1 cellular context compared by ENCODE assay signal in the genomic region with DNA sequence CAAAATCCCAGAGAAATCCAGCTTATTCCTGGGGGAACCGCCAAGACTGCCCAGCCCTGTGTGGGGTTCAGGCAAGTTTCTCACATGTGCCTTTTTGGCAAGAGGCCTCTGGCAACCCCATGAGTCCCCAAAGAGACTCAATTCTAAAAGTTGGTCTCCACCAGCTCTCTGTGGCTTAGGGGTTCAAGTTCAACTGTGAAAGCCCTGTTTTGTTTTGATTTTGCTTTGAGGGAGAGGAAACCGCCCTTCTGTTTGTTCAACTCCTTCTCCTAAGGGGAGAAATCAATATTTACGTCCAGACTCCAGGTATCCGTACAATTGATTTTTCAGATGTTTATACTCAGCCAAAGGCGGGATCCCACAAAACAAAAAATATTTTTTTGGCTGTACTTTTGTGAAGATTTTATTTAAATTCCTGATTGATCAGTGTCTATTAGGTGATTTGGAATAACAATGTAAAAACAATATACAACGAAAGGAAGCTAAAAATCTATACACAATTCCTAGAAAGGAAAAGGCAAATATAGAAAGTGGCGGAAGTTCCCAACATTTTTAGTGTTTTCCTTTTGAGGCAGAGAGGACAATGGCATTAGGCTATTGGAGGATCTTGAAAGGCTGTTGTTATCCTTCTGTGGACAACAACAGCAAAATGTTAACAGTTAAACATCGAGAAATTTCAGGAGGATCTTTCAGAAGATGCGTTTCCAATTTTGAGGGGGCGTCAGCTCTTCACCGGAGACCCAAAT.
TF ChIP-seq lines count a peak whose summit lies in the region.

No MANE protein-coding gene starts in this region.

TF ChIP-seq in K562, 482 proteins besides CTCF, POLR2A, EP300 and RAD21 (continued from another document and continues in another):
- TF ChIP-seq, protein P1, sequence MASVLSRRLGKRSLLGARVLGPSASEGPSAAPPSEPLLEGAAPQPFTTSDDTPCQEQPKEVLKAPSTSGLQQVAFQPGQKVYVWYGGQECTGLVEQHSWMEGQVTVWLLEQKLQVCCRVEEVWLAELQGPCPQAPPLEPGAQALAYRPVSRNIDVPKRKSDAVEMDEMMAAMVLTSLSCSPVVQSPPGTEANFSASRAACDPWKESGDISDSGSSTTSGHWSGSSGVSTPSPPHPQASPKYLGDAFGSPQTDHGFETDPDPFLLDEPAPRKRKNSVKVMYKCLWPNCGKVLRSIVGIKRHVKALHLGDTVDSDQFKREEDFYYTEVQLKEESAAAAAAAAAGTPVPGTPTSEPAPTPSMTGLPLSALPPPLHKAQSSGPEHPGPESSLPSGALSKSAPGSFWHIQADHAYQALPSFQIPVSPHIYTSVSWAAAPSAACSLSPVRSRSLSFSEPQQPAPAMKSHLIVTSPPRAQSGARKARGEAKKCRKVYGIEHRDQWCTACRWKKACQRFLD (CRISPR knock-in tag; IDR thresholded peaks at IDR 0.05) = peak; percentile 66; the same call in 1 of the 2 replicates
- TF ChIP-seq ETV5 (CRISPR knock-in tag; IDR thresholded peaks at IDR 0.05; ENCODE audit: low read depth) (no peak), SREBF2 (CRISPR knock-in tag; IDR thresholded peaks at IDR 0.05) (no peak), RB1 (IDR thresholded peaks at IDR 0.05; ENCODE audit: low read depth) (no peak), RBM15 (IDR thresholded peaks at IDR 0.05; ENCODE audit: insufficient read depth, low read length) (no peak), HSF4 (CRISPR knock-in tag; IDR thresholded peaks at IDR 0.05; ENCODE audit: borderline replicate concordance) (no peak; the same call in 1 of the 2 replicates), PTRF (tag; IDR thresholded peaks at IDR 0.05) (no peak), TRIM24 (IDR thresholded peaks at IDR 0.05) (no peak), DACH1 (IDR thresholded peaks at IDR 0.05; ENCODE audit: partially characterized antibody) (no peak), SP1 (CRISPR knock-in tag; IDR thresholded peaks at IDR 0.05) (no peak), BHLHE40 (IDR thresholded peaks at IDR 0.05; ENCODE audit: low read length) (no peak), COPS2 (conservative IDR thresholded peaks at IDR 0.05) (no peak), NR2C1 (IDR thresholded peaks at IDR 0.05) (no peak), NR2C1 (tag; IDR thresholded peaks at IDR 0.05) (0 out of 2 replicates have a peak, but pooled peaks have one; percentile 5), ZFP36 (IDR thresholded peaks at IDR 0.05; ENCODE audit: low read depth, low read length, partially characterized antibody) (no peak), FIP1L1 (IDR thresholded peaks at IDR 0.05; ENCODE audit: low read depth, low read length, poor library complexity, severe bottlenecking) (no peak), EZH2 (IDR thresholded peaks at IDR 0.05; ENCODE audit: borderline replicate concordance, low read depth, low read length) (no peak), PYGO2 (tag; IDR thresholded peaks at IDR 0.05) (no peak), HMG20A (CRISPR knock-in tag; conservative IDR thresholded peaks at IDR 0.05) (no peak), NR4A1 (CRISPR knock-in tag; IDR thresholded peaks at IDR 0.05) (no peak), NR4A1 (tag; IDR thresholded peaks at IDR 0.05) (peak; percentile 53; the same call in 1 of the 2 replicates), MTA3 (IDR thresholded peaks at IDR 0.05; ENCODE audit: borderline replicate concordance) (no peak), BCL6 (CRISPR knock-in tag; IDR thresholded peaks at IDR 0.05) (no peak), MAZ (CRISPR knock-in tag; conservative IDR thresholded peaks at IDR 0.05 in 1 of 2, IDR thresholded peaks at IDR 0.05 in 1 of 2) (no peak), MTA1 (IDR thresholded peaks at IDR 0.05; ENCODE audit: borderline replicate concordance) (no peak), PRMT5 (CRISPR knock-in tag; IDR thresholded peaks at IDR 0.05) (no peak), HCFC1 (IDR thresholded peaks at IDR 0.05; ENCODE audit: low read depth, low read length) (no peak), ZNF253 (CRISPR knock-in tag; conservative IDR thresholded peaks at IDR 0.05) (no peak), NEUROD1 (IDR thresholded peaks at IDR 0.05; ENCODE audit: borderline replicate concordance, low read depth, low read length, partially characterized antibody) (no peak), FOXA3 (CRISPR knock-in tag; conservative IDR thresholded peaks at IDR 0.05 in 1 of 2, IDR thresholded peaks at IDR 0.05 in 1 of 2) (no peak), RAD51 (IDR thresholded peaks at IDR 0.05; ENCODE audit: borderline replicate concordance, low read depth) (no peak)
- TF ChIP-seq, protein P2, sequence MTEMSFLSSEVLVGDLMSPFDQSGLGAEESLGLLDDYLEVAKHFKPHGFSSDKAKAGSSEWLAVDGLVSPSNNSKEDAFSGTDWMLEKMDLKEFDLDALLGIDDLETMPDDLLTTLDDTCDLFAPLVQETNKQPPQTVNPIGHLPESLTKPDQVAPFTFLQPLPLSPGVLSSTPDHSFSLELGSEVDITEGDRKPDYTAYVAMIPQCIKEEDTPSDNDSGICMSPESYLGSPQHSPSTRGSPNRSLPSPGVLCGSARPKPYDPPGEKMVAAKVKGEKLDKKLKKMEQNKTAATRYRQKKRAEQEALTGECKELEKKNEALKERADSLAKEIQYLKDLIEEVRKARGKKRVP (CRISPR knock-in tag; IDR thresholded peaks at IDR 0.05) = 0 out of 2 replicates have a peak, but pooled peaks have one; percentile 23
- TF ChIP-seq, protein P3, sequence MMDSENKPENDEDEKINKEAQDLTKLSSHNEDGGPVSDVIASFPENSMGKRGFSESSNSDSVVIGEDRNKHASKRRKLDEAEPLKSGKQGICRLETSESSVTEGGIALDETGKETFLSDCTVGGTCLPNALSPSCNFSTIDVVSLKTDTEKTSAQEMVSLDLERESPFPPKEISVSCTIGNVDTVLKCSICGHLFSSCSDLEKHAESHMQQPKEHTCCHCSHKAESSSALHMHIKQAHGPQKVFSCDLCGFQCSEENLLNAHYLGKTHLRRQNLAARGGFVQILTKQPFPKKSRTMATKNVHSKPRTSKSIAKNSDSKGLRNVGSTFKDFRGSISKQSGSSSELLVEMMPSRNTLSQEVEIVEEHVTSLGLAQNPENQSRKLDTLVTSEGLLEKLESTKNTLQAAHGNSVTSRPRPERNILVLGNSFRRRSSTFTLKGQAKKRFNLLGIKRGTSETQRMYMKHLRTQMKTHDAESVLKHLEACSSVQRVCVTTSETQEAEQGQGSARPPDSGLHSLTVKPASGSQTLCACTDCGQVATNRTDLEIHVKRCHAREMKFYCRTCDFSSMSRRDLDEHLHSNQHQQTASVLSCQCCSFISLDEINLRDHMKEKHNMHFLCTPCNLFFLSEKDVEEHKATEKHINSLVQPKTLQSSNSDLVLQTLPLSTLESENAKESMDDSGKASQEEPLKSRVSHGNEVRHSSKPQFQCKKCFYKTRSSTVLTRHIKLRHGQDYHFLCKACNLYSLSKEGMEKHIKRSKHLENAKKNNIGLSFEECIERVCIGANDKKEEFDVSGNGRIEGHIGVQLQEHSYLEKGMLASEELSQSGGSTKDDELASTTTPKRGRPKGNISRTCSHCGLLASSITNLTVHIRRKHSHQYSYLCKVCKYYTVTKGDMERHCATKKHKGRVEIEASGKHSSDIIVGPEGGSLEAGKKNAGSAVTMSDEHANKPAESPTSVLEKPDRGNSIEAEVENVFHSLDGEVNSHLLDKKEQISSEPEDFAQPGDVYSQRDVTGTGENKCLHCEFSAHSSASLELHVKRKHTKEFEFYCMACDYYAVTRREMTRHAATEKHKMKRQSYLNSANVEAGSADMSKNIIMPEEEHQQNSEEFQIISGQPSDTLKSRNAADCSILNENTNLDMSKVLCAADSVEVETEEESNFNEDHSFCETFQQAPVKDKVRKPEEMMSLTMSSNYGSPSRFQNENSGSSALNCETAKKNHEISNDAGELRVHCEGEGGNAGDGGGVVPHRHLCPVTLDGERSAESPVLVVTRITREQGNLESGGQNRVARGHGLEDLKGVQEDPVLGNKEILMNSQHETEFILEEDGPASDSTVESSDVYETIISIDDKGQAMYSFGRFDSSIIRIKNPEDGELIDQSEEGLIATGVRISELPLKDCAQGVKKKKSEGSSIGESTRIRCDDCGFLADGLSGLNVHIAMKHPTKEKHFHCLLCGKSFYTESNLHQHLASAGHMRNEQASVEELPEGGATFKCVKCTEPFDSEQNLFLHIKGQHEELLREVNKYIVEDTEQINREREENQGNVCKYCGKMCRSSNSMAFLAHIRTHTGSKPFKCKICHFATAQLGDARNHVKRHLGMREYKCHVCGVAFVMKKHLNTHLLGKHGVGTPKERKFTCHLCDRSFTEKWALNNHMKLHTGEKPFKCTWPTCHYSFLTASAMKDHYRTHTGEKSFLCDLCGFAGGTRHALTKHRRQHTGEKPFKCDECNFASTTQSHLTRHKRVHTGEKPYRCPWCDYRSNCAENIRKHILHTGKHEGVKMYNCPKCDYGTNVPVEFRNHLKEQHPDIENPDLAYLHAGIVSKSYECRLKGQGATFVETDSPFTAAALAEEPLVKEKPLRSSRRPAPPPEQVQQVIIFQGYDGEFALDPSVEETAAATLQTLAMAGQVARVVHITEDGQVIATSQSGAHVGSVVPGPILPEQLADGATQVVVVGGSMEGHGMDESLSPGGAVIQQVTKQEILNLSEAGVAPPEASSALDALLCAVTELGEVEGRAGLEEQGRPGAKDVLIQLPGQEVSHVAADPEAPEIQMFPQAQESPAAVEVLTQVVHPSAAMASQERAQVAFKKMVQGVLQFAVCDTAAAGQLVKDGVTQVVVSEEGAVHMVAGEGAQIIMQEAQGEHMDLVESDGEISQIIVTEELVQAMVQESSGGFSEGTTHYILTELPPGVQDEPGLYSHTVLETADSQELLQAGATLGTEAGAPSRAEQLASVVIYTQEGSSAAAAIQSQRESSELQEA (IDR thresholded peaks at IDR 0.05; ENCODE audit: low read depth) = no peak
- TF ChIP-seq, protein P4, sequence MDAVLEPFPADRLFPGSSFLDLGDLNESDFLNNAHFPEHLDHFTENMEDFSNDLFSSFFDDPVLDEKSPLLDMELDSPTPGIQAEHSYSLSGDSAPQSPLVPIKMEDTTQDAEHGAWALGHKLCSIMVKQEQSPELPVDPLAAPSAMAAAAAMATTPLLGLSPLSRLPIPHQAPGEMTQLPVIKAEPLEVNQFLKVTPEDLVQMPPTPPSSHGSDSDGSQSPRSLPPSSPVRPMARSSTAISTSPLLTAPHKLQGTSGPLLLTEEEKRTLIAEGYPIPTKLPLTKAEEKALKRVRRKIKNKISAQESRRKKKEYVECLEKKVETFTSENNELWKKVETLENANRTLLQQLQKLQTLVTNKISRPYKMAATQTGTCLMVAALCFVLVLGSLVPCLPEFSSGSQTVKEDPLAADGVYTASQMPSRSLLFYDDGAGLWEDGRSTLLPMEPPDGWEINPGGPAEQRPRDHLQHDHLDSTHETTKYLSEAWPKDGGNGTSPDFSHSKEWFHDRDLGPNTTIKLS (IDR thresholded peaks at IDR 0.05; ENCODE audit: borderline replicate concordance, low read depth) = no peak
- TF ChIP-seq, protein P5, sequence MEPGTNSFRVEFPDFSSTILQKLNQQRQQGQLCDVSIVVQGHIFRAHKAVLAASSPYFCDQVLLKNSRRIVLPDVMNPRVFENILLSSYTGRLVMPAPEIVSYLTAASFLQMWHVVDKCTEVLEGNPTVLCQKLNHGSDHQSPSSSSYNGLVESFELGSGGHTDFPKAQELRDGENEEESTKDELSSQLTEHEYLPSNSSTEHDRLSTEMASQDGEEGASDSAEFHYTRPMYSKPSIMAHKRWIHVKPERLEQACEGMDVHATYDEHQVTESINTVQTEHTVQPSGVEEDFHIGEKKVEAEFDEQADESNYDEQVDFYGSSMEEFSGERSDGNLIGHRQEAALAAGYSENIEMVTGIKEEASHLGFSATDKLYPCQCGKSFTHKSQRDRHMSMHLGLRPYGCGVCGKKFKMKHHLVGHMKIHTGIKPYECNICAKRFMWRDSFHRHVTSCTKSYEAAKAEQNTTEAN (CRISPR knock-in tag; IDR thresholded peaks at IDR 0.05) = no peak
- TF ChIP-seq, protein P6, sequence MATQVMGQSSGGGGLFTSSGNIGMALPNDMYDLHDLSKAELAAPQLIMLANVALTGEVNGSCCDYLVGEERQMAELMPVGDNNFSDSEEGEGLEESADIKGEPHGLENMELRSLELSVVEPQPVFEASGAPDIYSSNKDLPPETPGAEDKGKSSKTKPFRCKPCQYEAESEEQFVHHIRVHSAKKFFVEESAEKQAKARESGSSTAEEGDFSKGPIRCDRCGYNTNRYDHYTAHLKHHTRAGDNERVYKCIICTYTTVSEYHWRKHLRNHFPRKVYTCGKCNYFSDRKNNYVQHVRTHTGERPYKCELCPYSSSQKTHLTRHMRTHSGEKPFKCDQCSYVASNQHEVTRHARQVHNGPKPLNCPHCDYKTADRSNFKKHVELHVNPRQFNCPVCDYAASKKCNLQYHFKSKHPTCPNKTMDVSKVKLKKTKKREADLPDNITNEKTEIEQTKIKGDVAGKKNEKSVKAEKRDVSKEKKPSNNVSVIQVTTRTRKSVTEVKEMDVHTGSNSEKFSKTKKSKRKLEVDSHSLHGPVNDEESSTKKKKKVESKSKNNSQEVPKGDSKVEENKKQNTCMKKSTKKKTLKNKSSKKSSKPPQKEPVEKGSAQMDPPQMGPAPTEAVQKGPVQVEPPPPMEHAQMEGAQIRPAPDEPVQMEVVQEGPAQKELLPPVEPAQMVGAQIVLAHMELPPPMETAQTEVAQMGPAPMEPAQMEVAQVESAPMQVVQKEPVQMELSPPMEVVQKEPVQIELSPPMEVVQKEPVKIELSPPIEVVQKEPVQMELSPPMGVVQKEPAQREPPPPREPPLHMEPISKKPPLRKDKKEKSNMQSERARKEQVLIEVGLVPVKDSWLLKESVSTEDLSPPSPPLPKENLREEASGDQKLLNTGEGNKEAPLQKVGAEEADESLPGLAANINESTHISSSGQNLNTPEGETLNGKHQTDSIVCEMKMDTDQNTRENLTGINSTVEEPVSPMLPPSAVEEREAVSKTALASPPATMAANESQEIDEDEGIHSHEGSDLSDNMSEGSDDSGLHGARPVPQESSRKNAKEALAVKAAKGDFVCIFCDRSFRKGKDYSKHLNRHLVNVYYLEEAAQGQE (CRISPR knock-in tag; IDR thresholded peaks at IDR 0.05; ENCODE audit: low read depth) = no peak
- TF ChIP-seq, protein P7, sequence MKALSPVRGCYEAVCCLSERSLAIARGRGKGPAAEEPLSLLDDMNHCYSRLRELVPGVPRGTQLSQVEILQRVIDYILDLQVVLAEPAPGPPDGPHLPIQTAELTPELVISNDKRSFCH (CRISPR knock-in tag; IDR thresholded peaks at IDR 0.05) = no peak
- TF ChIP-seq, protein P7 (tag; IDR thresholded peaks at IDR 0.05) = no peak
- TF ChIP-seq, protein P8, sequence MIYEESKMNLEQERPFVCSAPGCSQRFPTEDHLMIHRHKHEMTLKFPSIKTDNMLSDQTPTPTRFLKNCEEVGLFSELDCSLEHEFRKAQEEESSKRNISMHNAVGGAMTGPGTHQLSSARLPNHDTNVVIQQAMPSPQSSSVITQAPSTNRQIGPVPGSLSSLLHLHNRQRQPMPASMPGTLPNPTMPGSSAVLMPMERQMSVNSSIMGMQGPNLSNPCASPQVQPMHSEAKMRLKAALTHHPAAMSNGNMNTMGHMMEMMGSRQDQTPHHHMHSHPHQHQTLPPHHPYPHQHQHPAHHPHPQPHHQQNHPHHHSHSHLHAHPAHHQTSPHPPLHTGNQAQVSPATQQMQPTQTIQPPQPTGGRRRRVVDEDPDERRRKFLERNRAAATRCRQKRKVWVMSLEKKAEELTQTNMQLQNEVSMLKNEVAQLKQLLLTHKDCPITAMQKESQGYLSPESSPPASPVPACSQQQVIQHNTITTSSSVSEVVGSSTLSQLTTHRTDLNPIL (CRISPR knock-in tag; IDR thresholded peaks at IDR 0.05) = no peak
- TF ChIP-seq, protein P9, sequence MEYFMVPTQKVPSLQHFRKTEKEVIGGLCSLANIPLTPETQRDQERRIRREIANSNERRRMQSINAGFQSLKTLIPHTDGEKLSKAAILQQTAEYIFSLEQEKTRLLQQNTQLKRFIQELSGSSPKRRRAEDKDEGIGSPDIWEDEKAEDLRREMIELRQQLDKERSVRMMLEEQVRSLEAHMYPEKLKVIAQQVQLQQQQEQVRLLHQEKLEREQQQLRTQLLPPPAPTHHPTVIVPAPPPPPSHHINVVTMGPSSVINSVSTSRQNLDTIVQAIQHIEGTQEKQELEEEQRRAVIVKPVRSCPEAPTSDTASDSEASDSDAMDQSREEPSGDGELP (CRISPR knock-in tag; IDR thresholded peaks at IDR 0.05; ENCODE audit: borderline replicate concordance) = no peak
